Comparison of ENCODE assay signal across 28 cellular contexts in the genomic region with DNA sequence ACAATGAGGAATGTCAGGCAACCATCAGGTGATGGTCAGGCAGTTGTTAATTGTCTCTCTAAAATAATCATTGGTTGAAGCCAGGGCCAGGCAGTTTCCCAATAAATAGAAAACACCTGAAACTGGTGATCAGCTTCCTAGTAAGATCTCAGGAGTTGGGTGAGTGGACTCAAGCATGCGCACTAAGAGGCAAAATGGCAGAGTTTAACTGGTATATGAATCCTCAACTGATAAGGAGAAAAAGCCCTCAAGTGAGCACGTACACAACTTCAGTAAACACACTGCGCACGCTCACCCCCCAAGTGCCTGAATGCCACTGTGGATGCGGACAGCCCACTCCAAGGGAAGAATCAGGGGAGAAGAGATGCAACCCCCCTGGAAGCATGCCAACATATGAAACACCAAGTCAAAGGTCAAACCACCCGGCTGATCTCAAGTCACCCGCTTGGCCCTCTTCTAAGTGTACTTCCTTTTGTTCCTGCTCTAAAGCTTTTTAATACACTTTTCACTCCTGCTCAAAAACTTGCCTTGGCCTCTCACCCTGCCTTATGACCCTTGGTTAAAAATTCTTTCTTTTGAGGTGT. TPM values are rescaled to one million over a fixed set of nuclear protein-coding genes. Genes with fewer than 3 reads are reported as not detected.
"Had no signal": no experiment of that assay in that cellular context is flagged by ENCODE, and none has a peak within 500 bp of the region (broad histone marks: within the 10 kb centered on the region; RNA-seq: fewer than 3 reads in every experiment).

No MANE protein-coding gene starts in this region.

- DNase-seq: activated B cell treated with CpG ODN at 0.5 μM for 24 hours; activated CD4-positive, alpha-beta T cell treated with anti-CD3 and anti-CD28 coated beads for 48 hours; activated CD4-positive, alpha-beta T cell treated with anti-CD3 and anti-CD28 coated beads, Interleukin-2, amount 50 U/mL, for 1 hour; activated CD4-positive, alpha-beta T cell treated with anti-CD3 and anti-CD28 coated beads, Interleukin-2, amount 50 U/mL, for 48 hours; activated CD8-positive, alpha-beta memory T cell treated with anti-CD3 and anti-CD28 coated beads for 24 hours; activated CD8-positive, alpha-beta T cell treated with anti-CD3 and anti-CD28 coated beads for 36 hours; activated effector memory CD4-positive, alpha-beta T cell treated with Interleukin-2 at 50 U/mL for 16 hours; activated gamma-delta T cell treated with Interleukin-2 at 50 U/mL for 16 hours; activated naive CD4-positive, alpha-beta T cell treated with anti-CD3 and anti-CD28 coated beads, Interleukin-2, amount 50 U/mL, for 16 hours; activated naive CD4-positive, alpha-beta T cell treated with Interleukin-2 at 50 U/mL for 16 hours; activated T-cell treated with anti-CD3 and anti-CD28 coated beads, Interleukin-2, amount 50 U/mL, for 4 hours; amniotic stem cell; anterior cingulate cortex; brain microvascular endothelial cell; dorsolateral prefrontal cortex; effector memory CD8-positive, alpha-beta T cell; esophagus squamous epithelium; foreskin fibroblast; T-helper 1 cell; T-helper 17 cell; T1000; WERI-Rb-1 had no signal

- ATAC-seq: activated CD4-positive, CD25-positive, alpha-beta regulatory T cell treated with anti-CD3 and anti-CD28 coated beads, Interleukin-2, amount 50 U/mL, for 24 hours; activated CD8-positive, alpha-beta T cell treated with anti-CD3 and anti-CD28 coated beads for 36 hours; activated T-cell treated with anti-CD3 and anti-CD28 coated beads, Interleukin-2, amount 50 U/mL, for 4 hours; activated T-helper 17 cell treated with anti-CD3 and anti-CD28 coated beads, Interleukin-2, amount 50 U/mL, for 72 hours; effector memory CD8-positive, alpha-beta T cell; T-helper 17 cell had no signal

- FAIRE-seq: astrocyte, frontal cortex had no signal

- H3K27ac ChIP-seq: brain microvascular endothelial cell, coronary artery, dorsolateral prefrontal cortex, epithelial cell of prostate, esophagus squamous epithelium, WERI-Rb-1 had no signal

- H3K9me3 ChIP-seq: esophagus squamous epithelium had no signal

- H3K4me3 ChIP-seq: coronary artery, esophagus squamous epithelium had no signal

- H3K27me3 ChIP-seq: brain microvascular endothelial cell, dorsolateral prefrontal cortex, esophagus squamous epithelium had no signal

- H3K36me3 ChIP-seq: brain microvascular endothelial cell, WERI-Rb-1 had no signal

RNA-seq across cellular contexts. Expression of a gene that starts 39.9 kb away (rescaled TPM):
- total RNA-seq: activated B cell treated with CpG ODN at 0.5 μM for 24 hours; activated CD8-positive, alpha-beta T cell treated with anti-CD3 and anti-CD28 coated beads for 36 hours; activated T-helper 17 cell treated with anti-CD3 and anti-CD28 coated beads, Interleukin-2, amount 50 U/mL, for 72 hours; T-helper 17 cell had no signal
